Comparison of ENCODE assay signal across 9 cellular contexts in genomic region chr17:80855968-80856862, GRCh38.
A peak's percentile ranks its signal among the peaks of the same experiment; 100 is the strongest.
DNase-seq lines count a peak whose midpoint lies in the region; ATAC-seq, FAIRE-seq and TF ChIP-seq lines count a peak whose summit lies in the region.
"Had no signal": no experiment of that assay in that cellular context is flagged by ENCODE, and none has a peak within 500 bp of the region (broad histone marks: within the 10 kb centered on the region; RNA-seq: fewer than 3 reads in every experiment).

No MANE protein-coding gene starts in this region.

- intact Hi-C loops in colonic mucosa (cut with DNase I) = no loop called here

- DNase-seq in GM12892 (ENCODE audit: insufficient read length) (peak; percentile 71), RKO (ENCODE audit: low spot score) (peak; percentile 97), glomerular visceral epithelial cell (ENCODE audit: extremely low spot score) (peak; percentile 92), NCI-H524 treated with DMSO at 0.1 percent for 48 hours (lab: John Stamatoyannopoulos, UW) (no peak), colonic mucosa (no peak)
- peak; percentile 60 to 76 for DNase-seq in activated T-helper 1 cell treated with anti-CD3 and anti-CD28 coated beads, Interleukin-2, amount 50 U/mL, for 16 hours (ENCODE audit: low read depth in 1 of 2, low spot score in 1 of 2)
- DNase-seq in stimulated activated CD4-positive, alpha-beta T cell treated with anti-CD3 and anti-CD28 coated beads, Interleukin-2, amount 100 ng/mL, for 48 hours = peak; percentile 69 to 75

- ATAC-seq in HG02840 (IDR thresholded peaks at IDR 0.05; ENCODE audit: low FRiP score, unreplicated experiment) = peak; percentile 64

- no peak for TF ChIP-seq POLR2A in GM12892 (IDR thresholded peaks at IDR 0.05; ENCODE audit: low read depth, low read length)

- H3K9me3 ChIP-seq in colonic mucosa = no peaks in the 10 kb centered on the region

- H3K9ac ChIP-seq in colonic mucosa (ENCODE audit: low read depth in 2 of 2, low read length in 2 of 2) = no peak overlapping the region

- TF ChIP-seq CTCF in colonic mucosa (IDR thresholded peaks at IDR 0.05) = no peak

- H3K4me3 ChIP-seq in colonic mucosa = no peak overlapping the region
- H3K4me3 ChIP-seq: cardiac muscle cell had no signal

- peaks cover 4% of the 10 kb centered on the region for H3K4me1 ChIP-seq in colonic mucosa

- H3K36me3 ChIP-seq in colonic mucosa = no peaks in the 10 kb centered on the region
- H3K36me3 ChIP-seq: cardiac muscle cell had no signal

- FAIRE-seq in GM12892 (lab: Jason Lieb, UNC) = peak; percentile 97

- no peak overlapping the region for H3K27ac ChIP-seq in colonic mucosa
- H3K27ac ChIP-seq: cardiac muscle cell had no signal

- H3K27me3 ChIP-seq in colonic mucosa = no peaks in the 10 kb centered on the region
- H3K27me3 ChIP-seq: cardiac muscle cell had no signal

Comparison
In these comparisons a context has a peak if more than half of its experiments do, and no peak if none do; other contexts are left out.
1. DNase-seq: peak in GM12892 (single experiment), RKO (single experiment), activated T-helper 1 cell treated with anti-CD3 and anti-CD28 coated beads, Interleukin-2, amount 50 U/mL, for 16 hours (2 of 2), glomerular visceral epithelial cell (single experiment) and stimulated activated CD4-positive, alpha-beta T cell treated with anti-CD3 and anti-CD28 coated beads, Interleukin-2, amount 100 ng/mL, for 48 hours (2 of 2); none in NCI-H524 treated with DMSO at 0.1 percent for 48 hours (single experiment) and colonic mucosa (single experiment).